9 cellular contexts compared by ENCODE assay signal in genomic region chr9:111961575-111961974, GRCh38.
DNase-seq lines count a peak whose midpoint lies in the region; ATAC-seq, FAIRE-seq and TF ChIP-seq lines count a peak whose summit lies in the region.
"Had no signal": no experiment of that assay in that cellular context is flagged by ENCODE, and none has a peak within 500 bp of the region (broad histone marks: within the 10 kb centered on the region; RNA-seq: fewer than 3 reads in every experiment).

No MANE protein-coding gene starts in this region.

- H3K9ac ChIP-seq in GM23248 (no peak overlapping the region), K562 (ENCODE audit: insufficient read depth in 1 of 2, low read depth in 2 of 2, low read length in 2 of 2) (no peak overlapping the region)
- H3K9ac ChIP-seq: neural progenitor cell had no signal

- H3K9me1 ChIP-seq in K562 (ENCODE audit: control insufficient read depth, insufficient read depth, low read length): no peaks in the 10 kb centered on the region

- H3K4me3 ChIP-seq in GM23248 (no peak overlapping the region), K562 (no peak overlapping the region)
- H3K4me3 ChIP-seq: neural progenitor cell had no signal

- H3K4me1 ChIP-seq in GM23248 (ENCODE audit: insufficient read depth): peaks cover 60% of the 10 kb centered on the region
- H3K4me1 ChIP-seq in K562 (replicated peaks in 1 of 2; ENCODE audit: control insufficient read depth in 2 of 2, insufficient read depth in 2 of 2, low read length in 2 of 2): peaks cover 9 to 37% of the 10 kb centered on the region in 2 experiments; a peak in 3 of 5 replicates
- H3K4me1 ChIP-seq: neural progenitor cell had no signal

- peaks cover 22% of the 10 kb centered on the region for H3K4me1 Mint-ChIP-seq in nephron progenitor cell
- peaks cover 15% of the 10 kb centered on the region for H3K4me1 Mint-ChIP-seq in activated T-helper 17 cell treated with anti-CD3 and anti-CD28 coated beads, Interleukin-2, amount 50 U/mL, for 72 hours

- POLR2A ChIA-PET in K562 (lab: Yijun Ruan, JAX): interaction anchor here (1.1 kb wide), 1 partner anchor 14 kb away, joined by 4 read pairs; no protein-coding TSS in a partner anchor

- peak overlapping the region; percentile 48 for H3K27ac Mint-ChIP-seq in nephron progenitor cell
- no peak overlapping the region for H3K27ac Mint-ChIP-seq in activated T-helper 17 cell treated with anti-CD3 and anti-CD28 coated beads, Interleukin-2, amount 50 U/mL, for 72 hours
- H3K27ac Mint-ChIP-seq: neural progenitor cell had no signal

- no peaks in the 10 kb centered on the region for H3K27me3 ChIP-seq in GM23248 (replicated peaks; ENCODE audit: insufficient read depth)
- no peaks in the 10 kb centered on the region for H3K27me3 ChIP-seq in K562 (ENCODE audit: control insufficient read depth in 2 of 2, insufficient read depth in 2 of 2, low read length in 2 of 2)
- H3K27me3 ChIP-seq: neural progenitor cell had no signal

- no peak overlapping the region for H2AFZ ChIP-seq in GM23248
- no peak overlapping the region for H2AFZ ChIP-seq in K562 (ENCODE audit: low read depth, low read length)
- H2AFZ ChIP-seq: neural progenitor cell had no signal

- FAIRE-seq in K562 (lab: Jason Lieb, UNC): peak; percentile 29

- H3K4me2 ChIP-seq in GM23248 (ENCODE audit: unreplicated experiment) (no peak overlapping the region), K562 (ENCODE audit: insufficient read depth, low read length) (no peak overlapping the region)
- H3K4me2 ChIP-seq: neural progenitor cell had no signal

- H3K9me3 Mint-ChIP-seq in nephron progenitor cell: peaks cover 9% of the 10 kb centered on the region
- H3K9me3 Mint-ChIP-seq in activated T-helper 17 cell treated with anti-CD3 and anti-CD28 coated beads, Interleukin-2, amount 50 U/mL, for 72 hours: no peaks in the 10 kb centered on the region
- H3K9me3 Mint-ChIP-seq: neural progenitor cell had no signal

- H3K27ac ChIP-seq in GM23248 (peak overlapping the region; percentile 97), K562 (ENCODE audit: extremely low read depth, low read depth, low read length) (no peak overlapping the region)
- H3K27ac ChIP-seq: neural progenitor cell had no signal

- no peaks in the 10 kb centered on the region for H3K36me3 ChIP-seq in GM23248 (ENCODE audit: low read depth)
- H3K36me3 ChIP-seq in K562 (ENCODE audit: control insufficient read depth, insufficient read depth, low read length): no peaks in the 10 kb centered on the region
- H3K36me3 ChIP-seq: neural progenitor cell had no signal

- TF ChIP-seq CTCF in K562 (IDR thresholded peaks at IDR 0.05 in 2 of 3, conservative IDR thresholded peaks at IDR 0.05 in 1 of 3; ENCODE audit: insufficient read depth in 2 of 3, low read depth in 1 of 3, low read length in 3 of 3) (no peak), nephron progenitor cell (IDR thresholded peaks at IDR 0.05) (no peak)

- no peak for TF ChIP-seq EP300 in K562 (IDR thresholded peaks at IDR 0.05; ENCODE audit: low read length)

- H3K79me2 ChIP-seq in GM23248 (ENCODE audit: insufficient read depth) (no peaks in the 10 kb centered on the region), K562 (ENCODE audit: control insufficient read depth, insufficient read depth, low read length) (no peaks in the 10 kb centered on the region)

- no peak for ATAC-seq in K562
- no peak for ATAC-seq in activated T-helper 17 cell treated with anti-CD3 and anti-CD28 coated beads, Interleukin-2, amount 50 U/mL, for 72 hours (replicated peaks)

- H3K36me3 Mint-ChIP-seq in nephron progenitor cell (ENCODE audit: low read depth): no peaks in the 10 kb centered on the region
- H3K36me3 Mint-ChIP-seq in activated T-helper 17 cell treated with anti-CD3 and anti-CD28 coated beads, Interleukin-2, amount 50 U/mL, for 72 hours (ENCODE audit: low read depth): no peaks in the 10 kb centered on the region
- H3K36me3 Mint-ChIP-seq: neural progenitor cell had no signal

- peaks cover 62% of the 10 kb centered on the region for H3F3A ChIP-seq in GM23248 (ENCODE audit: insufficient read depth)

- H3K9me2 ChIP-seq in GM23248 (ENCODE audit: insufficient read depth): no peaks in the 10 kb centered on the region

- H3K4me3 Mint-ChIP-seq in nephron progenitor cell: no peak overlapping the region
- no peak overlapping the region for H3K4me3 Mint-ChIP-seq in activated T-helper 17 cell treated with anti-CD3 and anti-CD28 coated beads, Interleukin-2, amount 50 U/mL, for 72 hours
- H3K4me3 Mint-ChIP-seq: neural progenitor cell had no signal

- 91 to 94% methylated on average over 5 of the region's 5 CpGs for WGBS in GM23248 (ENCODE audit: low coverage in 1 of 2, low lambda C conversion rate in 2 of 2, missing lambda C conversion rate in 2 of 2), 2 experiments
- WGBS in K562 (ENCODE audit: insufficient coverage, low coverage, missing lambda C conversion rate): 7% methylated on average over 5 of the region's 5 CpGs

- H3K9me3 ChIP-seq in GM23248 (ENCODE audit: low read depth) (no peaks in the 10 kb centered on the region), K562 (replicated peaks; ENCODE audit: control insufficient read depth, insufficient read depth, low read depth, low read length) (no peaks in the 10 kb centered on the region)

- no peak for TF ChIP-seq POLR2A in K562 (conservative IDR thresholded peaks at IDR 0.05)

- CTCF ChIA-PET in K562 (lab: Yijun Ruan, JAX; ENCODE audit: low intra/inter-chr PET ratio): no interaction called here

- H4K20me1 ChIP-seq in GM23248 (ENCODE audit: insufficient read depth) (no peaks in the 10 kb centered on the region), K562 (replicated peaks; ENCODE audit: control insufficient read depth, insufficient read depth, low read length) (no peaks in the 10 kb centered on the region)

- intact Hi-C loops in K562 (cut with micrococcal nuclease): loop anchor here (5.0 to 10.0 kb wide), 2 partner anchors 64 to 403 kb away; partner anchors contain the start of gene UGCG

- in situ Hi-C loops in GM23248 (cut with MboI): no loop called here
- in situ Hi-C loops in K562 (cut with MboI): no loop called here

- no TSS peak for BruUV-seq in K562 (replicated peaks; lab: Mats Ljungman, UMichigan)

- DNase-seq in GM23248 (peak; percentile 24), NCI-H2171 (lab: John Stamatoyannopoulos, UW) (peak; percentile 74), K562 (ENCODE audit: extremely low read depth in 1 of 4, low spot score in 3 of 4) (peak in 1 of 4 experiments; percentile 42), nephron progenitor cell (no peak), GM19238 (ENCODE audit: insufficient read length, low spot score) (no peak), cerebellum (ENCODE audit: low spot score) (no peak)
- DNase-seq in activated T-cell treated with anti-CD3 and anti-CD28 coated beads, Interleukin-2, amount 50 U/mL, for 48 hours: no peak

- TF ChIP-seq RAD21 in K562 (CRISPR knock-in tag; conservative IDR thresholded peaks at IDR 0.05 in 1 of 2, IDR thresholded peaks at IDR 0.05 in 1 of 2): no peak

- H3K27me3 Mint-ChIP-seq in nephron progenitor cell (ENCODE audit: low read depth, poor library complexity): peaks cover 8% of the 10 kb centered on the region
- no peaks in the 10 kb centered on the region for H3K27me3 Mint-ChIP-seq in activated T-helper 17 cell treated with anti-CD3 and anti-CD28 coated beads, Interleukin-2, amount 50 U/mL, for 72 hours

TF ChIP-seq in K562, 482 proteins besides CTCF, POLR2A, EP300 and RAD21:
- TF ChIP-seq JUNB (CRISPR knock-in tag; conservative IDR thresholded peaks at IDR 0.05) (no peak), NFIC (IDR thresholded peaks at IDR 0.05) (peak; percentile 83), ATF3 (IDR thresholded peaks at IDR 0.05) (0 out of 2 replicates have a peak, but pooled peaks have one; percentile 17), ATF3 (CRISPR knock-in tag; conservative IDR thresholded peaks at IDR 0.05) (no peak), ARID4B (CRISPR knock-in tag; IDR thresholded peaks at IDR 0.05) (no peak)

Comparison
In these comparisons a context has a peak if more than half of its experiments do, and no peak if none do; other contexts are left out.
1. DNase-seq: peak in GM23248 (single experiment) and NCI-H2171 (single experiment); none in nephron progenitor cell (single experiment), GM19238 (single experiment), activated T-cell treated with anti-CD3 and anti-CD28 coated beads, Interleukin-2, amount 50 U/mL, for 48 hours (0 of 2) and cerebellum (single experiment).